ENCODE assay signal across 16 cellular contexts in the genomic region with DNA sequence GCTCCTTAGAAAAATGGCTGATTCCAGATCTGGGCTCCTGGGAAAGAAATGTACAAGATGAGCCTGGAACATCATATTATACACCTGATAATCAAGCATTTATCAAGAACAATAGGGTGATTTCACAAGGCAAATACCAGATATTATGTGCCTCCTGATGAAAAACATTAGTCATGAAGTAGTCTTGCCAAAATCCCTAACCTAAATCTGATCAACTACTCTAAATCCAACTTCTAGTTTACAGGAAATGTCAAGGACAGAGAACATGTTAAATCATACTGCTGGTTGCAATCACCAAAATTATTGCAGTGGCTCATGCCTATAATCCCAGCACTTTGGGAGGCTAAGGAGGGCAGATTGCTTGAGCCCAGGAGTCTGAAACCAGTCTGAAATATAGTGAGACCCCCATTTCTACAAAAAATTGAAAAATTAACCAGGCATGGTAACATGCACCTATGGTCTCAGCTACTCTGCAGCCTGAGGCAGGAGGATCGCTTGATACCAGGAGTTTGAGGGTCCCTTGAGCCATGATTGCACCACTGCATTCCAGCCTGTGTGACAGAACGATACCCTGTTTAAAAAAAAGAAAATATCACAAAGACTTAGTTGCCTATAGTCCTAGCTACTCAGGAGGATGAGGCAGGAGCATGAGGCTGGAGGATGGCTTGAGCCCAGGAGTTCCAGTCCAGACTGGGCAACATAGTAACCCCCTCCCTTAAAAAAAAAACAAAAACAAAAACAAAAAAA. TPM values are rescaled to one million over a fixed set of nuclear protein-coding genes. Genes with fewer than 3 reads are reported as not detected.
DNase-seq lines count a peak whose midpoint lies in the region; ATAC-seq and TF ChIP-seq lines count a peak whose summit lies in the region.
"Had no signal": no experiment of that assay in that cellular context is flagged by ENCODE, and none has a peak within 500 bp of the region (broad histone marks: within the 10 kb centered on the region; RNA-seq: fewer than 3 reads in every experiment).

No MANE protein-coding gene starts in this region.

- ATAC-seq in HG02759 (IDR thresholded peaks at IDR 0.05; ENCODE audit: unreplicated experiment) (no peak), HG02885 (IDR thresholded peaks at IDR 0.05; ENCODE audit: poor library complexity, unreplicated experiment) (no peak)

- H2AFZ ChIP-seq in mammary epithelial cell (ENCODE audit: low read depth, low read length): no peak overlapping the region
- H2AFZ ChIP-seq: neural progenitor cell had no signal

- WGBS in mammary epithelial cell (ENCODE audit: low coverage, missing lambda C conversion rate): 94% methylated on average over 2 of the region's 2 CpGs

- peaks cover 7% of the 10 kb centered on the region for H3K9me3 Mint-ChIP-seq in activated CD4-positive, alpha-beta T cell treated with anti-CD3 and anti-CD28 coated beads, Interleukin-2, amount 10 ng/mL, durations not matched to agents 7 days and 5 days

- H3K4me3 ChIP-seq in A673 (ENCODE audit: low read depth, low read length, poor library complexity, severe bottlenecking): peak overlapping the region; percentile 11
- no peak overlapping the region for H3K4me3 ChIP-seq in mammary epithelial cell (replicated peaks in 1 of 3; ENCODE audit: insufficient read depth in 1 of 3, low read depth in 2 of 3, low read length in 3 of 3)
- H3K4me3 ChIP-seq: BLaER1 treated with 17β-estradiol and CSF1 and Interleukin-3, amounts not matched to agents 10 nM and 100 nM; neural progenitor cell; vagina had no signal

- peaks cover 14% of the 10 kb centered on the region for H3K4me1 Mint-ChIP-seq in activated CD4-positive, alpha-beta T cell treated with anti-CD3 and anti-CD28 coated beads, Interleukin-2, amount 10 ng/mL, durations not matched to agents 7 days and 5 days

- H3K27me3 ChIP-seq in A673 (replicated peaks; ENCODE audit: insufficient read depth, low read depth, low read length, poor library complexity) (no peaks in the 10 kb centered on the region), mammary epithelial cell (ENCODE audit: insufficient read depth, low read length) (no peaks in the 10 kb centered on the region)
- H3K27me3 ChIP-seq: BLaER1 treated with 17β-estradiol and CSF1 and Interleukin-3, amounts not matched to agents 10 nM and 100 nM; neural progenitor cell; vagina had no signal

- intact Hi-C loops in A673 (cut with micrococcal nuclease; ENCODE audit: unreplicated experiment): no loop called here
- intact Hi-C loops in mammary epithelial cell (cut with micrococcal nuclease): no loop called here

- DNase-seq in A673 (ENCODE audit: low spot score) (no peak), HT1080 (ENCODE audit: low read depth) (peak; percentile 81), mammary epithelial cell (peak; percentile 69), iris pigment epithelial cell (ENCODE audit: low read depth) (peak; percentile 80), GM13977 (ENCODE audit: low spot score) (no peak)
- DNase-seq in activated CD4-positive, alpha-beta T cell treated with anti-CD3 and anti-CD28 coated beads, Interleukin-2, amount 10 ng/mL, durations not matched to agents 7 days and 5 days: no peak
- DNase-seq: activated T-cell treated with anti-CD3 and anti-CD28 coated beads, Interleukin-2, amount 50 U/mL, for 1 hour; GF-D8; left colon; MV-4-11; SIG-M5 had no signal

- POLR2A ChIA-PET in A673 (lab: Charles Lee; ENCODE audit: low non-redundant PET): no interaction called here
- POLR2A ChIA-PET in activated CD4-positive, alpha-beta T cell treated with anti-CD3 and anti-CD28 coated beads, Interleukin-2, amount 10 ng/mL, durations not matched to agents 7 days and 5 days (lab: Charles Lee): no interaction called here

- H3K9ac ChIP-seq in mammary epithelial cell (ENCODE audit: insufficient read depth, low read length): no peak overlapping the region
- H3K9ac ChIP-seq: BLaER1 treated with 17β-estradiol and CSF1 and Interleukin-3, amounts not matched to agents 10 nM and 100 nM; neural progenitor cell had no signal

- peak overlapping the region; percentile 67 for H3K27ac ChIP-seq in A673 (ENCODE audit: low read depth, low read length, poor library complexity, severe bottlenecking)
- H3K27ac ChIP-seq in mammary epithelial cell (ENCODE audit: insufficient read depth, low read depth, low read length): peak overlapping the region; percentile 13
- H3K27ac ChIP-seq: BLaER1 treated with 17β-estradiol and CSF1 and Interleukin-3, amounts not matched to agents 10 nM and 100 nM; neural progenitor cell; vagina had no signal

- H3K79me2 ChIP-seq in mammary epithelial cell (ENCODE audit: insufficient read depth, low read length): no peaks in the 10 kb centered on the region

- H4K20me1 ChIP-seq in mammary epithelial cell (ENCODE audit: insufficient read depth, low read length): no peaks in the 10 kb centered on the region
- H4K20me1 ChIP-seq: BLaER1 treated with 17β-estradiol and CSF1 and Interleukin-3, amounts not matched to agents 10 nM and 100 nM had no signal

- TF ChIP-seq CTCF in A673 (conservative IDR thresholded peaks at IDR 0.05; ENCODE audit: low read depth, low read length): no peak
- TF ChIP-seq CTCF in mammary epithelial cell (conservative IDR thresholded peaks at IDR 0.05 in 1 of 2, IDR thresholded peaks at IDR 0.05 in 1 of 2; ENCODE audit: extremely low read depth in 1 of 2, insufficient read depth in 1 of 2, low read depth in 1 of 2, low read length in 2 of 2): no peak
- TF ChIP-seq CTCF in GM13977 (IDR thresholded peaks at IDR 0.05; ENCODE audit: extremely low read depth, insufficient read depth, missing control alignments): no peak

- CTCF ChIA-PET in A673 (lab: Charles Lee): interaction anchor here (0.5 kb wide), 1 partner anchor 908 kb away, joined by 3 read pairs; no protein-coding TSS in a partner anchor
- CTCF ChIA-PET in mammary epithelial cell (lab: Charles Lee; ENCODE audit: low non-redundant PET): no interaction called here
- CTCF ChIA-PET in activated CD4-positive, alpha-beta T cell treated with anti-CD3 and anti-CD28 coated beads, Interleukin-2, amount 10 ng/mL, durations not matched to agents 7 days and 5 days (lab: Charles Lee): interaction anchor here (0.9 to 1.1 kb wide), 3 partner anchors 8 to 13 kb away, joined by 3 read pairs; no protein-coding TSS in a partner anchor

- in situ Hi-C loops in mammary epithelial cell (cut with MboI; ENCODE audit: low sequenced_read_pairs in 2 of 2) (loop anchor here in 1 of 2 donors (5.0 kb wide), 1 partner anchor 34 kb away; a partner anchor contains a TSS), GM13977 (cut with MboI; ENCODE audit: low pct_unique_long_range_greater_than_20kb, low sequenced_read_pairs, unreplicated experiment) (no loop called here)

- H3K9me3 ChIP-seq in A673 (ENCODE audit: low read depth, low read length, poor library complexity, severe bottlenecking): no peaks in the 10 kb centered on the region
- H3K9me3 ChIP-seq in mammary epithelial cell (replicated peaks; ENCODE audit: insufficient read depth, low read length): no peaks in the 10 kb centered on the region
- H3K9me3 ChIP-seq: BLaER1 treated with 17β-estradiol and CSF1 and Interleukin-3, amounts not matched to agents 10 nM and 100 nM; vagina had no signal

- H3K27ac Mint-ChIP-seq in activated CD4-positive, alpha-beta T cell treated with anti-CD3 and anti-CD28 coated beads, Interleukin-2, amount 10 ng/mL, durations not matched to agents 7 days and 5 days: no peak overlapping the region
- H3K27ac Mint-ChIP-seq: neural progenitor cell had no signal

- H3K36me3 ChIP-seq in A673 (ENCODE audit: insufficient read depth, low read length, poor library complexity, severe bottlenecking): no peaks in the 10 kb centered on the region
- no peaks in the 10 kb centered on the region for H3K36me3 ChIP-seq in mammary epithelial cell (ENCODE audit: insufficient read depth, low read length)
- H3K36me3 ChIP-seq: BLaER1 treated with 17β-estradiol and CSF1 and Interleukin-3, amounts not matched to agents 10 nM and 100 nM; neural progenitor cell; vagina had no signal

- no peak overlapping the region for H3K4me3 Mint-ChIP-seq in activated CD4-positive, alpha-beta T cell treated with anti-CD3 and anti-CD28 coated beads, Interleukin-2, amount 10 ng/mL, durations not matched to agents 7 days and 5 days
- H3K4me3 Mint-ChIP-seq: neural progenitor cell had no signal

- peaks cover 3% of the 10 kb centered on the region for H3K36me3 Mint-ChIP-seq in activated CD4-positive, alpha-beta T cell treated with anti-CD3 and anti-CD28 coated beads, Interleukin-2, amount 10 ng/mL, durations not matched to agents 7 days and 5 days (ENCODE audit: low read depth)
- H3K36me3 Mint-ChIP-seq: neural progenitor cell had no signal

- peaks cover 21% of the 10 kb centered on the region for H3K4me1 ChIP-seq in A673 (ENCODE audit: insufficient read depth, low read length, poor library complexity, severe bottlenecking)
- peaks cover 24% of the 10 kb centered on the region for H3K4me1 ChIP-seq in mammary epithelial cell (ENCODE audit: insufficient read depth, low read length)
- H3K4me1 ChIP-seq: neural progenitor cell, vagina had no signal

- peak overlapping the region; percentile 1 for H3K4me2 ChIP-seq in mammary epithelial cell (ENCODE audit: insufficient read depth, low read depth, low read length)
- H3K4me2 ChIP-seq: neural progenitor cell had no signal

- peaks cover 4% of the 10 kb centered on the region for H3K27me3 Mint-ChIP-seq in activated CD4-positive, alpha-beta T cell treated with anti-CD3 and anti-CD28 coated beads, Interleukin-2, amount 10 ng/mL, durations not matched to agents 7 days and 5 days

- dilution Hi-C loops in mammary epithelial cell (cut with HindIII; ENCODE audit: low sequenced_read_pairs): loop anchor here (5.0 kb wide), 1 partner anchor 44 kb away; no protein-coding TSS in a partner anchor

- BruUV-seq in A673 (replicated peaks; lab: Mats Ljungman, UMichigan) (no TSS peak), mammary epithelial cell (replicated peaks; lab: Mats Ljungman, UMichigan) (no TSS peak)

RNA-seq across cellular contexts. Expression of a gene that starts 34.9 kb away (rescaled TPM):
- total RNA-seq in A673 (2021): 94.5 and 121 TPM in 2 replicates
- total RNA-seq in HT1080 (2014; rRNA removed; shearing (Covaris generic)): 153 and 157 TPM in 2 replicates
- polyA plus RNA-seq in HT1080 (2015; cell fraction: cytosol; rRNA removed): 179 and 296 TPM in 2 replicates
- 264 and 294 TPM in 2 replicates for polyA plus RNA-seq in HT1080 (2015; cell fraction: nucleus; rRNA removed)
- total RNA-seq in mammary epithelial cell: 100 to 1,000 TPM; 151 to 226 TPM
- polyA plus RNA-seq in mammary epithelial cell: 65.5 TPM
- 76.2 TPM for polyA minus RNA-seq in mammary epithelial cell
- total RNA-seq in activated CD4-positive, alpha-beta T cell treated with anti-CD3 and anti-CD28 coated beads, Interleukin-2, amount 10 ng/mL, durations not matched to agents 7 days and 5 days: 10 to 100 TPM; 59.2 to 73.8 TPM

Comparison
In these comparisons a context has a peak if more than half of its experiments do, and no peak if none do; other contexts are left out.
1. DNase-seq: peak in HT1080 (single experiment), mammary epithelial cell (single experiment) and iris pigment epithelial cell (single experiment); none in A673 (single experiment), GM13977 (single experiment) and activated CD4-positive, alpha-beta T cell treated with anti-CD3 and anti-CD28 coated beads, Interleukin-2, amount 10 ng/mL, durations not matched to agents 7 days and 5 days (single experiment).